Comparison of ENCODE assay signal across 11 cellular contexts in the genomic region with DNA sequence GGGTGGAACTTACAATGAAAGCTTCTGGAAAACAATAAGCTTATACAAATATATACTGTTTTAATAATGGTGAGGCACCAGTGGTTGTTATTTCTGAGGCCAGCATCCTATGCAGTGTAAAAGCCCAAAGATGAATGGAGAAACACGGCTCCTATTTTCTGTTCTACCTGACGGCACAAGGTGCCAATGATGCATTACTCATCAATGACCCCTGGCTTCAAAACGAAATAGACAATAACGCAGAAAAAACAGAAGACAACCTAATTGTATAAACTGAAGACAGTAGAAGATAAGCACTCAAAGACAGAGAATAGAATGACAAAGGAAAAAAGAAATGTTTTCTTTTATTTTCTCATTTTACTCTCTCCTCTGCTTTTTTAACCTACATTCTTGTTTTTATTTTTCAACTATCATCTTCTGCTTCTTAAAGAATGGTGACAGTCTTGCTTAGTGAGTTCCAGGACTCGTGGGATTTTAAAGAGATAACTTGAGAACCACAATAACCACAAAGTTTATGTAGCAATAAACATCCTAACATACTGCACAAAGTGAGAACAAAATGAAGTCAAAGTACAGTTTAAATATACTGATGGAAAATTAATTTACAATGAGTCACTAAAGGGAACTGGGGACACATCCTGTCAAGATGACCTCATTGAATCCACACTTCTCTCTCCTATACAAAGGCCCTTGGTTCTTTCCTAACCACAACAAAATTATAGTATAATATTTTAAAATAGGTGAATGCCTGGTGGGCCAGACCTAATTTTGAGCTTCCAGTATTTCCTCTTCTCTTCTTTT.
DNase-seq lines count a peak whose midpoint lies in the region; ATAC-seq, FAIRE-seq and TF ChIP-seq lines count a peak whose summit lies in the region.
"Had no signal": no experiment of that assay in that cellular context is flagged by ENCODE, and none has a peak within 500 bp of the region (broad histone marks: within the 10 kb centered on the region; RNA-seq: fewer than 3 reads in every experiment).

No MANE protein-coding gene starts in this region.

- H3K36me3 ChIP-seq in BLaER1 treated with 17β-estradiol and CSF1 and Interleukin-3, amounts not matched to agents 10 nM and 100 nM = no peaks in the 10 kb centered on the region
- H3K36me3 ChIP-seq in astrocyte (ENCODE audit: insufficient read depth, low read length) (no peaks in the 10 kb centered on the region), HepG2 (replicated peaks in 1 of 2; ENCODE audit: control insufficient read depth in 1 of 2, insufficient read depth in 2 of 2, low read length in 2 of 2) (no peaks in the 10 kb centered on the region), kidney (ENCODE audit: control insufficient read depth in 1 of 2, insufficient read depth in 2 of 2, low read length in 2 of 2) (no peaks in the 10 kb centered on the region)

- DNase-seq in M059J (ENCODE audit: low read depth) (peak; percentile 92), astrocyte (ENCODE audit: low read depth) (peak; percentile 95), HepG2 (ENCODE audit: low spot score) (peak; percentile 85), C1 segment of cervical spinal cord (lab: John Stamatoyannopoulos, UW) (no peak), GM13977 (ENCODE audit: low spot score) (no peak), lower leg skin (ENCODE audit: low spot score in 2 of 2) (no peak), kidney (no peak)

- peak overlapping the region in 9 of 11 experiments; percentile 26 to 79 (median 57); a peak in 18 of 22 replicates for H3K27ac ChIP-seq in BLaER1 treated with 17β-estradiol and CSF1 and Interleukin-3, amounts not matched to agents 10 nM and 100 nM
- peak overlapping the region; percentile 47 for H3K27ac ChIP-seq in astrocyte (ENCODE audit: low read depth, low read length)
- H3K27ac ChIP-seq in HepG2 (ENCODE audit: extremely low read length, insufficient read depth, low read length) = peak overlapping the region; percentile 73
- no peak overlapping the region for H3K27ac ChIP-seq in kidney (ENCODE audit: low read depth in 2 of 2, low read length in 2 of 2)
- H3K27ac ChIP-seq: SK-N-MC had no signal

- TF ChIP-seq RAD21 in HepG2 (CRISPR knock-in tag; IDR thresholded peaks at IDR 0.05) = no peak

- H2AFZ ChIP-seq in astrocyte (ENCODE audit: low read depth, low read length) = no peak overlapping the region
- H2AFZ ChIP-seq in HepG2 (ENCODE audit: low read length) = no peak overlapping the region

- H3K36me3 Mint-ChIP-seq in astrocyte (ENCODE audit: low read depth, unreplicated experiment) = no peaks in the 10 kb centered on the region
- H3K36me3 Mint-ChIP-seq: brain had no signal

- TF ChIP-seq CTCF in astrocyte (IDR thresholded peaks at IDR 0.05; ENCODE audit: insufficient read depth, low read depth, low read length) (no peak), HepG2 (CRISPR knock-in tag; IDR thresholded peaks at IDR 0.05) (no peak), GM13977 (IDR thresholded peaks at IDR 0.05; ENCODE audit: extremely low read depth, insufficient read depth, missing control alignments) (no peak), lower leg skin (IDR thresholded peaks at IDR 0.05) (no peak), kidney (IDR thresholded peaks at IDR 0.05; ENCODE audit: borderline replicate concordance, extremely low read depth, insufficient read depth) (no peak)

- intact Hi-C loops in HepG2 (cut with micrococcal nuclease; ENCODE audit: unreplicated experiment) (loop anchor here (1.0 kb wide), 1 partner anchor 36 kb away; no protein-coding TSS in a partner anchor), lower leg skin (cut with DNase I; ENCODE audit: low total_unique reads) (no loop called here), kidney (cut with DNase I) (no loop called here)

- no peak overlapping the region for H3K4me3 Mint-ChIP-seq in astrocyte (ENCODE audit: unreplicated experiment)
- H3K4me3 Mint-ChIP-seq: brain, nephron had no signal

- TSS peak; percentile 96 for BruUV-seq in HepG2 (replicated peaks; lab: Mats Ljungman, UMichigan)

- H3K79me2 ChIP-seq in astrocyte (ENCODE audit: insufficient read depth, low read length) (no peaks in the 10 kb centered on the region), HepG2 (ENCODE audit: insufficient read depth, low read length) (no peaks in the 10 kb centered on the region)

- H3K9me3 ChIP-seq in BLaER1 treated with 17β-estradiol and CSF1 and Interleukin-3, amounts not matched to agents 10 nM and 100 nM (replicated peaks in 1 of 11) = no peaks in the 10 kb centered on the region
- H3K9me3 ChIP-seq in astrocyte (ENCODE audit: insufficient read depth, low read depth, low read length) (no peaks in the 10 kb centered on the region), HepG2 (ENCODE audit: low read length) (no peaks in the 10 kb centered on the region), kidney (ENCODE audit: control insufficient read depth in 1 of 2, low read length in 2 of 2) (no peaks in the 10 kb centered on the region)

- TF ChIP-seq EP300 in HepG2 (IDR thresholded peaks at IDR 0.05; ENCODE audit: low read depth in 2 of 2, low read length in 2 of 2) = peak in 1 of 2 experiments; percentile 92; a peak in 2 of 4 replicates
- TF ChIP-seq EP300 in HepG2 (CRISPR knock-in tag; IDR thresholded peaks at IDR 0.05; ENCODE audit: borderline replicate concordance) = peak; percentile 60; the same call in 1 of the 2 replicates

- H3K27ac Mint-ChIP-seq in astrocyte (ENCODE audit: unreplicated experiment) = peak overlapping the region; percentile 79
- H3K27ac Mint-ChIP-seq: brain, nephron had no signal

- peak overlapping the region in 5 of 11 experiments; percentile 2 to 56 (median 28); a peak in 5 of 22 replicates for H3K9ac ChIP-seq in BLaER1 treated with 17β-estradiol and CSF1 and Interleukin-3, amounts not matched to agents 10 nM and 100 nM
- H3K9ac ChIP-seq in astrocyte (ENCODE audit: low read length) (no peak overlapping the region), HepG2 (ENCODE audit: insufficient read depth, low read depth, low read length) (peak overlapping the region; percentile 59; the same call in 1 of the 2 replicates), kidney (ENCODE audit: low read length in 2 of 2) (no peak overlapping the region)

- TF ChIP-seq POLR2A in HepG2 (IDR thresholded peaks at IDR 0.05; ENCODE audit: insufficient read depth in 1 of 2, low read depth in 2 of 2, low read length in 2 of 2) (no peak), lower leg skin (IDR thresholded peaks at IDR 0.05) (no peak)

- no peaks in the 10 kb centered on the region for H4K20me1 ChIP-seq in BLaER1 treated with 17β-estradiol and CSF1 and Interleukin-3, amounts not matched to agents 10 nM and 100 nM
- H4K20me1 ChIP-seq in astrocyte (ENCODE audit: insufficient read depth, low read length) (no peaks in the 10 kb centered on the region), HepG2 (ENCODE audit: insufficient read depth, low read length) (no peaks in the 10 kb centered on the region)

- POLR2A ChIA-PET in HepG2 (lab: Yijun Ruan, JAX) = interaction anchor here (4.9 kb wide), 1 partner anchor 30 kb away, joined by 38 read pairs; no protein-coding TSS in a partner anchor

- peaks cover 25 to 48% (median 34%) of the 10 kb centered on the region in 10 experiments for H3K4me1 ChIP-seq in BLaER1 treated with 17β-estradiol and CSF1 and Interleukin-3, amounts not matched to agents 10 nM and 100 nM
- H3K4me1 ChIP-seq in astrocyte (ENCODE audit: insufficient read depth, low read length) (peaks cover 27% of the 10 kb centered on the region), HepG2 (ENCODE audit: insufficient read depth, low read length) (peaks cover 54% of the 10 kb centered on the region), kidney (ENCODE audit: control insufficient read depth in 1 of 2, insufficient read depth in 1 of 2, low read depth in 1 of 2, low read length in 2 of 2) (no peaks in the 10 kb centered on the region)

- CTCF ChIA-PET in HepG2 (lab: Yijun Ruan, JAX; ENCODE audit: low intra/inter-chr PET ratio, low total read pairs) = interaction anchor here (1.9 kb wide), 1 partner anchor 248 kb away, joined by 10 read pairs; no protein-coding TSS in a partner anchor

- WGBS in HepG2 (ENCODE audit: low lambda C conversion rate) = 35% methylated on average over 5 of the region's 5 CpGs
- WGBS in lower leg skin, 2 donors = 63 to 68% methylated on average over 5 of the region's 5 CpGs

- no peaks in the 10 kb centered on the region for H3K9me3 Mint-ChIP-seq in astrocyte (ENCODE audit: unreplicated experiment)
- H3K9me3 Mint-ChIP-seq: brain, nephron had no signal

- no peaks in the 10 kb centered on the region for H3K27me3 Mint-ChIP-seq in astrocyte (ENCODE audit: low read depth, unreplicated experiment)

- peaks cover 0 to 14% (median 0%) of the 10 kb centered on the region in 11 experiments; a peak in 3 of 22 replicates for H3K27me3 ChIP-seq in BLaER1 treated with 17β-estradiol and CSF1 and Interleukin-3, amounts not matched to agents 10 nM and 100 nM
- H3K27me3 ChIP-seq in astrocyte (ENCODE audit: insufficient read depth, low read length) = peaks cover 16% of the 10 kb centered on the region
- H3K27me3 ChIP-seq in HepG2 (ENCODE audit: control insufficient read depth in 1 of 2, insufficient read depth in 2 of 2, low read length in 2 of 2) = no peaks in the 10 kb centered on the region

- FAIRE-seq in astrocyte (lab: Jason Lieb, UNC) (peak; percentile 88), HepG2 (lab: Jason Lieb, UNC) (no peak), kidney (lab: Jason Lieb, UNC) (no peak)

- in situ Hi-C loops in HepG2 (cut with HindIII; ENCODE audit: extremely low pct_ligation_motif_present, low pct_unique_long_range_greater_than_20kb) = no loop called here
- in situ Hi-C loops in GM13977 (cut with MboI; ENCODE audit: low pct_unique_long_range_greater_than_20kb, low sequenced_read_pairs, unreplicated experiment) = no loop called here

- ATAC-seq in HepG2 = peak; percentile 86

- peak overlapping the region; percentile 46 to 80 (median 60) for H3K4me2 ChIP-seq in BLaER1 treated with 17β-estradiol and CSF1 and Interleukin-3, amounts not matched to agents 10 nM and 100 nM
- peak overlapping the region; percentile 37 for H3K4me2 ChIP-seq in astrocyte (ENCODE audit: low read length)
- H3K4me2 ChIP-seq in HepG2 (ENCODE audit: low read depth, low read length) = no peak overlapping the region; the same call in none of the 2 replicates

- H3K4me3 ChIP-seq in BLaER1 treated with 17β-estradiol and CSF1 and Interleukin-3, amounts not matched to agents 10 nM and 100 nM = no peak overlapping the region
- H3K4me3 ChIP-seq in astrocyte (ENCODE audit: insufficient read depth, low read depth, low read length) (no peak overlapping the region), HepG2 (replicated peaks in 1 of 3; ENCODE audit: insufficient read depth in 1 of 3, low read depth in 2 of 3, low read length in 3 of 3) (no peak overlapping the region), lower leg skin (ENCODE audit: low read depth, poor library complexity, severe bottlenecking) (no peak overlapping the region), kidney (ENCODE audit: low read length in 2 of 2) (no peak overlapping the region)
- H3K4me3 ChIP-seq: SK-N-MC had no signal

- peaks cover 43% of the 10 kb centered on the region for H3K4me1 Mint-ChIP-seq in astrocyte (ENCODE audit: low read depth, unreplicated experiment)
- H3K4me1 Mint-ChIP-seq: brain, nephron had no signal

TF ChIP-seq in HepG2, 621 proteins besides CTCF, POLR2A, EP300 and RAD21 (continues in another document):
- TF ChIP-seq CREB1 (IDR thresholded peaks at IDR 0.05) (no peak), CREB1 (CRISPR knock-in tag; IDR thresholded peaks at IDR 0.05) (peak; percentile 63), FOSL2 (CRISPR knock-in tag; IDR thresholded peaks at IDR 0.05) (peak; percentile 68)

Comparison
In these comparisons a context has a peak if more than half of its experiments do, and no peak if none do; other contexts are left out.
1. H3K27ac ChIP-seq: peak in BLaER1 treated with 17β-estradiol and CSF1 and Interleukin-3, amounts not matched to agents 10 nM and 100 nM (9 of 11), astrocyte (single experiment) and HepG2 (single experiment); none in kidney (0 of 2).
2. DNase-seq: peak in M059J (single experiment), astrocyte (single experiment) and HepG2 (single experiment); none in C1 segment of cervical spinal cord (0 of 14), GM13977 (single experiment), lower leg skin (0 of 2) and kidney (single experiment).